7 cellular contexts compared by ENCODE assay signal in genomic region chr5:60668715-60669304, GRCh38. TPM values are rescaled to one million over a fixed set of nuclear protein-coding genes. Genes with fewer than 3 reads are reported as not detected.
DNase-seq lines count a peak whose midpoint lies in the region; ATAC-seq and TF ChIP-seq lines count a peak whose summit lies in the region.

No MANE protein-coding gene starts in this region.

- H2AFZ ChIP-seq in KMS-11 (ENCODE audit: low read depth) (no peak overlapping the region), mesenchymal stem cell (ENCODE audit: low read depth, low read length) (no peak overlapping the region)

- H3K4me3 ChIP-seq in KMS-11 (IDR thresholded peaks at IDR 0.05; ENCODE audit: insufficient read depth, low read depth, low read length) (no peak overlapping the region), mesenchymal stem cell (ENCODE audit: insufficient read depth in 1 of 2, low read depth in 1 of 2, low read length in 2 of 2) (no peak overlapping the region)

- H3K4me1 ChIP-seq in KMS-11 (ENCODE audit: low read depth, poor library complexity, severe bottlenecking) (peaks cover 9% of the 10 kb centered on the region), mesenchymal stem cell (ENCODE audit: control insufficient read depth, insufficient read depth, low read depth, low read length) (no peaks in the 10 kb centered on the region)

- H3K27ac Mint-ChIP-seq in brain (no peak overlapping the region), T-helper 17 cell (no peak overlapping the region)

- no peak overlapping the region for H4K91ac ChIP-seq in mesenchymal stem cell (ENCODE audit: low read length)

- H3K4me3 Mint-ChIP-seq in brain, result no peak overlapping the region
- H3K4me3 Mint-ChIP-seq in T-helper 17 cell, result no peak overlapping the region

- ATAC-seq in left colon, result no peak
- ATAC-seq in T-helper 17 cell, result no peak

- no peak overlapping the region for H3K9ac ChIP-seq in KMS-11
- H3K9ac ChIP-seq in mesenchymal stem cell (ENCODE audit: low read length), result no peak overlapping the region

- no peaks in the 10 kb centered on the region for H4K20me1 ChIP-seq in KMS-11 (ENCODE audit: insufficient read depth)

- H3K4ac ChIP-seq in mesenchymal stem cell (ENCODE audit: low read depth in 1 of 2, low read length in 2 of 2), result no peak overlapping the region

- peaks cover 0 to 10% (median 4%) of the 10 kb centered on the region in 5 experiments for H3K9me3 Mint-ChIP-seq in brain

- H3K4me2 ChIP-seq in KMS-11 (no peak overlapping the region), mesenchymal stem cell (ENCODE audit: low read length, poor library complexity, severe bottlenecking) (no peak overlapping the region)

- H3K27ac ChIP-seq in KMS-11 (no peak overlapping the region), mesenchymal stem cell (ENCODE audit: low read length, poor library complexity, severe bottlenecking) (no peak overlapping the region)

- H2BK5ac ChIP-seq in mesenchymal stem cell (ENCODE audit: low read depth, low read length, poor library complexity, severe bottlenecking), result no peak overlapping the region

- H3K27me3 ChIP-seq in KMS-11 (ENCODE audit: insufficient read depth, low read depth) (no peaks in the 10 kb centered on the region), mesenchymal stem cell (ENCODE audit: control insufficient read depth in 1 of 2, insufficient read depth in 1 of 2, low read length in 2 of 2) (no peaks in the 10 kb centered on the region)

- intact Hi-C loops in left colon (cut with DNase I, micrococcal nuclease), result loop anchor here in 1 of 2 donors (10.0 kb wide), 1 partner anchor 854 kb away; no protein-coding TSS in a partner anchor

- H3K36me3 ChIP-seq in KMS-11 (ENCODE audit: insufficient read depth) (no peaks in the 10 kb centered on the region), mesenchymal stem cell (ENCODE audit: control insufficient read depth in 1 of 2, insufficient read depth in 2 of 2, low read depth in 1 of 2, low read length in 2 of 2) (no peaks in the 10 kb centered on the region)

- no peak overlapping the region for H4K8ac ChIP-seq in mesenchymal stem cell (ENCODE audit: low read length)

- H3K79me2 ChIP-seq in KMS-11 (ENCODE audit: insufficient read depth, low read depth), result no peaks in the 10 kb centered on the region; the same call in 1 of the 2 replicates

- H3K4me1 Mint-ChIP-seq in brain (peaks cover 4% of the 10 kb centered on the region), T-helper 17 cell (no peaks in the 10 kb centered on the region)

- H2BK12ac ChIP-seq in mesenchymal stem cell (ENCODE audit: low read length in 2 of 2), result no peak overlapping the region

- H3K79me1 ChIP-seq in mesenchymal stem cell (replicated peaks; ENCODE audit: low read length, poor library complexity, severe bottlenecking), result peaks cover 35% of the 10 kb centered on the region

- DNase-seq in EL (peak; percentile 43), mesenchymal stem cell (peak; percentile 45), left colon (no peak), T-helper 17 cell (no peak)
- DNase-seq in stimulated activated CD8-positive, alpha-beta memory T cell treated with anti-CD3 and anti-CD28 coated beads, Interleukin-4, amount 100 ng/mL, for 48 hours, result no peak

- H3K36me3 Mint-ChIP-seq in brain (peaks cover 29% of the 10 kb centered on the region), T-helper 17 cell (ENCODE audit: low read depth) (no peaks in the 10 kb centered on the region)

- no peaks in the 10 kb centered on the region for H3K9me3 ChIP-seq in mesenchymal stem cell (ENCODE audit: control insufficient read depth, low read length)
- no peaks in the 10 kb centered on the region for H3K9me3 ChIP-seq in T-helper 17 cell (ENCODE audit: control insufficient read depth, low read length, poor library complexity, severe bottlenecking)

- no peak overlapping the region for H2BK15ac ChIP-seq in mesenchymal stem cell (ENCODE audit: low read depth, poor library complexity, severe bottlenecking)

- H3K18ac ChIP-seq in mesenchymal stem cell (ENCODE audit: low read depth in 1 of 2, low read length in 2 of 2), result no peak overlapping the region

- peak; percentile 91 for TF ChIP-seq CTCF in KMS-11 (conservative IDR thresholded peaks at IDR 0.05; ENCODE audit: low read depth, low read length)
- peak; percentile 71 to 83 for TF ChIP-seq CTCF in brain (conservative IDR thresholded peaks at IDR 0.05)

- no peak overlapping the region for H2AK5ac ChIP-seq in mesenchymal stem cell (ENCODE audit: low read length, severe bottlenecking)

- H3K14ac ChIP-seq in mesenchymal stem cell (ENCODE audit: low read length in 2 of 2), result no peak overlapping the region

- H2BK120ac ChIP-seq in mesenchymal stem cell (ENCODE audit: low read depth, low read length), result no peak overlapping the region

- no peak overlapping the region for H3K23ac ChIP-seq in mesenchymal stem cell (ENCODE audit: low read length in 2 of 2)

- H3K27me3 Mint-ChIP-seq in brain (no peaks in the 10 kb centered on the region), T-helper 17 cell (no peaks in the 10 kb centered on the region)

RNA-seq across cellular contexts. Expression of gene DEPDC1B, which starts 31.2 kb away (rescaled TPM):
- polyA plus RNA-seq in brain (ENCODE audit: insufficient read depth, low read depth, low replicate concordance), result 10.4 TPM
- 1.6 TPM for polyA plus RNA-seq in mesenchymal stem cell (2013, experiment 1 of 2)
- polyA plus RNA-seq in mesenchymal stem cell (2013, experiment 2 of 2), result 1.5 TPM
- 1 to 10 TPM; 5.3 to 7.0 TPM for total RNA-seq in left colon
- 1 to 10 TPM in 1 of 2 donors, under 1 TPM in 1; 0.77 to 1.4 TPM for total RNA-seq in T-helper 17 cell

Comparison
In these comparisons a context has a peak if more than half of its experiments do, and no peak if none do; other contexts are left out.
1. DNase-seq: peak in EL (single experiment) and mesenchymal stem cell (single experiment); none in left colon (0 of 2), stimulated activated CD8-positive, alpha-beta memory T cell treated with anti-CD3 and anti-CD28 coated beads, Interleukin-4, amount 100 ng/mL, for 48 hours (single experiment) and T-helper 17 cell (0 of 3).